ENCODE assay signal across 1 cellular context in genomic region chr1:109908857-109909256, GRCh38.
TF ChIP-seq lines count a peak whose summit lies in the region.

No MANE protein-coding gene starts in this region.

TF ChIP-seq in K562, 482 proteins besides CTCF, POLR2A, EP300 and RAD21:
- TF ChIP-seq ZBTB11 (CRISPR knock-in tag; IDR thresholded peaks at IDR 0.05) (0 out of 6 replicates have a peak, but pooled peaks of 1 of the 3 experiments have one; percentile 24), FOXA1 (IDR thresholded peaks at IDR 0.05; ENCODE audit: borderline replicate concordance) (no peak), EZH2 (IDR thresholded peaks at IDR 0.05; ENCODE audit: borderline replicate concordance, low read depth, low read length) (no peak), FOXP1 (CRISPR knock-in tag; IDR thresholded peaks at IDR 0.05) (no peak), ZNF384 (IDR thresholded peaks at IDR 0.05; ENCODE audit: low read depth, low read length) (no peak), TFAP4 (CRISPR knock-in tag; IDR thresholded peaks at IDR 0.05; ENCODE audit: borderline replicate concordance) (no peak), PPARD (CRISPR knock-in tag; IDR thresholded peaks at IDR 0.05) (no peak), ZNF551 (CRISPR knock-in tag; IDR thresholded peaks at IDR 0.05) (no peak), ESRRA (IDR thresholded peaks at IDR 0.05; ENCODE audit: borderline replicate concordance, low read depth) (peak; percentile 57; the same call in 1 of the 2 replicates), SRSF7 (optimal IDR thresholded peaks at IDR 0.05; ENCODE audit: low read depth, low read length) (no peak), HDAC8 (tag; IDR thresholded peaks at IDR 0.05) (no peak), GTF2F1 (IDR thresholded peaks at IDR 0.05; ENCODE audit: low read depth, low read length) (no peak), TSHZ1 (CRISPR knock-in tag; IDR thresholded peaks at IDR 0.05) (no peak)
- TF ChIP-seq, protein P1, sequence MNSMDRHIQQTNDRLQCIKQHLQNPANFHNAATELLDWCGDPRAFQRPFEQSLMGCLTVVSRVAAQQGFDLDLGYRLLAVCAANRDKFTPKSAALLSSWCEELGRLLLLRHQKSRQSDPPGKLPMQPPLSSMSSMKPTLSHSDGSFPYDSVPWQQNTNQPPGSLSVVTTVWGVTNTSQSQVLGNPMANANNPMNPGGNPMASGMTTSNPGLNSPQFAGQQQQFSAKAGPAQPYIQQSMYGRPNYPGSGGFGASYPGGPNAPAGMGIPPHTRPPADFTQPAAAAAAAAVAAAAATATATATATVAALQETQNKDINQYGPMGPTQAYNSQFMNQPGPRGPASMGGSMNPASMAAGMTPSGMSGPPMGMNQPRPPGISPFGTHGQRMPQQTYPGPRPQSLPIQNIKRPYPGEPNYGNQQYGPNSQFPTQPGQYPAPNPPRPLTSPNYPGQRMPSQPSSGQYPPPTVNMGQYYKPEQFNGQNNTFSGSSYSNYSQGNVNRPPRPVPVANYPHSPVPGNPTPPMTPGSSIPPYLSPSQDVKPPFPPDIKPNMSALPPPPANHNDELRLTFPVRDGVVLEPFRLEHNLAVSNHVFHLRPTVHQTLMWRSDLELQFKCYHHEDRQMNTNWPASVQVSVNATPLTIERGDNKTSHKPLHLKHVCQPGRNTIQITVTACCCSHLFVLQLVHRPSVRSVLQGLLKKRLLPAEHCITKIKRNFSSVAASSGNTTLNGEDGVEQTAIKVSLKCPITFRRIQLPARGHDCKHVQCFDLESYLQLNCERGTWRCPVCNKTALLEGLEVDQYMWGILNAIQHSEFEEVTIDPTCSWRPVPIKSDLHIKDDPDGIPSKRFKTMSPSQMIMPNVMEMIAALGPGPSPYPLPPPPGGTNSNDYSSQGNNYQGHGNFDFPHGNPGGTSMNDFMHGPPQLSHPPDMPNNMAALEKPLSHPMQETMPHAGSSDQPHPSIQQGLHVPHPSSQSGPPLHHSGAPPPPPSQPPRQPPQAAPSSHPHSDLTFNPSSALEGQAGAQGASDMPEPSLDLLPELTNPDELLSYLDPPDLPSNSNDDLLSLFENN (IDR thresholded peaks at IDR 0.05; ENCODE audit: low read depth in 2 of 2, low read length in 2 of 2): no peak
